8 cellular contexts compared by ENCODE assay signal in the genomic region with DNA sequence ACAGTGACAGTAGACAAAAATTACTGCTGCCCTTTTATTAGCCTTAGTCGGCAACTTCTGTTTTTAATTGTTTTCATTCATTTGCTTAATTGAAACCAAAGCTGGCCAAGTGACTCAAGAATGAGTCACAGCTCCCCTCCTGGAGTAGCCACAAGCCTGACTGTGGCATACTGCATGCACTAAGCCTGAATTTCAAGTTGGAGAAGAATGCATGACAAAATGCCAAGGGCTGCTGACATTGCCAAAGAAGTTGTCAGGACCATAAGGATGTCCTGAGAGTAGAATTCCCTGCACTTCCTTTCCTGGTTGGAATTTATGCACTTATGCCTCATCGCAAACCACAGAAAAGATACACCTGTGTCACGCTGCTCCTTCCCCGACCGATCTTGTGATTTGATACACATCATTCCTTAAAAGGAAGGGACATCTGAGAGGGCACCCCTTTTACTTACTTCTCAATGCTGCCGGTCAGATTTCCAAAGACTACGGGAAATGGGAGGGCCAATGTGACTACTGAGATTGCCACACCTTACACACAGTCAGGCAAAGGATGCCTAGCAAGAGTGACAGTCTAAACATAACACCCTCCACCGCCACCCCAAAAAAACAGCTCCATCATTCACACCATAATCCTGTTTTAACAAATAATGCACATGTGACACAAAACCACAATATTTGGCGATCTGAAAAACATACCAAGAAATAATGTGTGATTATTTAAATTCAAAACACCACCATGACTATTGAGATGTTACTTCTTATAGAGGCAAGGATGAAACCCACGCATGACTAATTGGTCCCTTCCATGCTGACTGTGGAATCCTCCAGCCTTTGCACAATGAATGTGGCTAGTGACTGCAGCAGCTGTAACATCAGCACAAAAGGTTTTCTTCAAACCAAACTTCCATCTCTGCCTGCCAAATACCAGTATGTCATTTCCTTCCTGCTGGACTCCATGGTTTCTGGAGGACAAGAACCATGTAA. TPM values are rescaled to one million over a fixed set of nuclear protein-coding genes. Genes with fewer than 3 reads are reported as not detected.
DNase-seq lines count a peak whose midpoint lies in the region; ATAC-seq and TF ChIP-seq lines count a peak whose summit lies in the region.

No MANE protein-coding gene starts in this region.

- TF ChIP-seq CTCF in chondrocyte (IDR thresholded peaks at IDR 0.05), result no peak

- H3K9me3 Mint-ChIP-seq in chondrocyte (ENCODE audit: low read depth), result no peaks in the 10 kb centered on the region

- no peaks in the 10 kb centered on the region for H3K27me3 Mint-ChIP-seq in T-helper 17 cell
- no peaks in the 10 kb centered on the region for H3K27me3 Mint-ChIP-seq in chondrocyte (ENCODE audit: low read depth)

- H3K36me3 Mint-ChIP-seq in T-helper 17 cell (ENCODE audit: low read depth) (peaks cover 4% of the 10 kb centered on the region), chondrocyte (ENCODE audit: low read depth) (no peaks in the 10 kb centered on the region)

- H3K4me3 Mint-ChIP-seq in T-helper 17 cell, result no peak overlapping the region
- no peak overlapping the region for H3K4me3 Mint-ChIP-seq in chondrocyte (ENCODE audit: unreplicated experiment)

- DNase-seq in 8988T, result peak; percentile 14
- no peak for DNase-seq in T-helper 17 cell
- no peak for DNase-seq in chondrocyte (ENCODE audit: low spot score)
- DNase-seq in lung microvascular endothelial cell (ENCODE audit: low read depth in 2 of 2), result peak; percentile 50 to 87
- DNase-seq in DMS114 treated with DMSO at 0.1 percent for 48 hours (lab: John Stamatoyannopoulos, UW; ENCODE audit: unreplicated experiment), result no peak
- no peak for DNase-seq in KG1 (lab: John Stamatoyannopoulos, UW)

- H3K27ac Mint-ChIP-seq in T-helper 17 cell (no peak overlapping the region), chondrocyte (ENCODE audit: unreplicated experiment) (peak overlapping the region; percentile 17)

- no peaks in the 10 kb centered on the region for H3K9me3 ChIP-seq in T-helper 17 cell (ENCODE audit: control insufficient read depth, low read length, poor library complexity, severe bottlenecking)

- H3K4me1 Mint-ChIP-seq in T-helper 17 cell (peaks cover 30% of the 10 kb centered on the region), chondrocyte (ENCODE audit: low read depth) (peaks cover 11% of the 10 kb centered on the region)

- ATAC-seq in GM18861 (IDR thresholded peaks at IDR 0.05; ENCODE audit: unreplicated experiment) (peak; percentile 32), HG03521 (IDR thresholded peaks at IDR 0.05; ENCODE audit: unreplicated experiment) (peak; percentile 33), T-helper 17 cell (peak; percentile 56)

RNA-seq across cellular contexts. Expression of gene VAV3, which starts 28.2 kb away (rescaled TPM):
- total RNA-seq in T-helper 17 cell (10 to 100 TPM; 10.6 to 11.0 TPM), chondrocyte (0.12 TPM in 1 of 3 replicates, not detected in the others), lung microvascular endothelial cell (33.3 and 59.1 TPM in 2 replicates)

Comparison
In these comparisons a context has a peak if more than half of its experiments do, and no peak if none do; other contexts are left out.
1. DNase-seq: peak in 8988T (single experiment) and lung microvascular endothelial cell (2 of 2); none in T-helper 17 cell (0 of 3), chondrocyte (single experiment), DMS114 treated with DMSO at 0.1 percent for 48 hours (single experiment) and KG1 (single experiment).
2. RNA of gene VAV3, which starts 28.2 kb away (total RNA-seq): 33.3 to 59.1 TPM in lung microvascular endothelial cell and 10.6 to 11.0 TPM in T-helper 17 cell; 0.12 TPM in chondrocyte; every median in the first group is over 10 times any median in the second.
3. Peak in every context shown above with its lines, with median percentiles within 50 percentile points of each other: ATAC-seq.